8 cellular contexts compared by ENCODE assay signal in the genomic region with DNA sequence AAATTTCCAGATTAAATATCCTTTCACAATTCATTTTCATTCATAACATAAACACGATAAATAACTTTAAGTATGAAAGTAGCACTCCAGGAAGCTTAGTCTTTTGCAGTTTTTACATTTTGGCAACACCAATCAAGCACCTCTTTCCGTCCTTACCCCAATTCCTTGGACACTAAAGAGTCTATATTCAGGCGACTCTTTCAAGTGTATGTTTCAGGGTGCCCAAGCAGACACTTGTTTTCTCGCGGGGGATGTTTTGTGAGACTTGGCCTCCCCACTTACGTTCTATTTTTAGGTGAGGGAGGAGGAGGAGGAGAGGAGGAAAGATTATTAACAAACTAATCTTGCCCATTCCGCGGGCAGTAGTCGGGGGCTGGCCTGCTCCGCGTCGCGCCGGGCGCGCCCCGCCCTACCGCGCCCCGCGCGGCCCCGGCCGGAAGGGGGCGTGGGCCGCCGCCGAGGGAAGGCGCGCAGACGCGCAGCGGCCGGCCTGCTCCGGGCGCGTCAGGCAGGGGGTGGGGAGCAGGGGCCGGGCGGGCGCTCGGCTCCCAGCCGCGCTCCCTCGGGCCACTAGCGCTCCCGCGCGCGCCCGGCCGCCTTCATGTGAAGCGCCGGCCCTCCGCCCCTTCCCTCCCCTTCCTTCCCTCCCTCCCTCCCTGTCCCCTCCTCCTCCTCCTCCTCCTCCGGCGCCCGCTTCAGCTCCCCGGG. TPM values are rescaled to one million over a fixed set of nuclear protein-coding genes. Genes with fewer than 3 reads are reported as not detected.
DNase-seq lines count a peak whose midpoint lies in the region; ATAC-seq and TF ChIP-seq lines count a peak whose summit lies in the region.

A gene (plus strand): TSS at position 473 of the 708 bp plus-strand sequence. CDS start 337 bp downstream, outside the sequence.

- H3K4me1 ChIP-seq in left lung = peaks cover 0 to 41% of the 10 kb centered on the region in 2 donors

- no peaks in the 10 kb centered on the region for H3K36me3 ChIP-seq in left lung

- no peaks in the 10 kb centered on the region for H3K9me3 ChIP-seq in left lung

- peak; percentile 48 for DNase-seq in AG09309 (ENCODE audit: low read depth)
- peak; percentile 44 for DNase-seq in NCI-H345 treated with DMSO at 0.1 percent for 48 hours (lab: John Stamatoyannopoulos, UW; ENCODE audit: unreplicated experiment)
- peak; percentile 75 for DNase-seq in activated CD4-positive, alpha-beta T cell treated with anti-CD3 and anti-CD28 coated beads for 48 hours
- peak; percentile 80 for DNase-seq in dedifferentiated amniotic fluid mesenchymal stem cell (ENCODE audit: extremely low spot score)
- peak; percentile 91 to 98 for DNase-seq in left lung
- peak; percentile 23 for DNase-seq in stimulated activated CD4-positive, alpha-beta T cell treated with anti-CD3 and anti-CD28 coated beads, Interleukin-2, amount 100 ng/mL, for 4 hours (ENCODE audit: low read depth)

- H3K4me3 ChIP-seq in AG09309 (ENCODE audit: control insufficient read depth, low read depth, low read length) (peak within 1 kb of the TSS; percentile 87), left lung (peak within 1 kb of the TSS; percentile 83 to 86)

- H3K27me3 ChIP-seq in left lung = no peaks in the 10 kb centered on the region

- ATAC-seq in GM18867 (IDR thresholded peaks at IDR 0.05; ENCODE audit: unreplicated experiment) = peak; percentile 88
- ATAC-seq in HG03103 (IDR thresholded peaks at IDR 0.05; ENCODE audit: low read depth, unreplicated experiment) = peak; percentile 87
- ATAC-seq in left lung = peak; percentile 93

- H3K27ac ChIP-seq in left lung = peak within 1 kb of the TSS; percentile 98 to 99

- no peak for TF ChIP-seq CTCF in AG09309 (IDR thresholded peaks at IDR 0.05; ENCODE audit: control insufficient read depth, insufficient read depth, low read depth, low read length, missing control alignments)
- no peak for TF ChIP-seq CTCF in left lung (IDR thresholded peaks at IDR 0.05)

- intact Hi-C loops in left lung (cut with DNase I) = no loop called here

RNA-seq across cellular contexts. Expression of the gene that starts here (rescaled TPM):
- 100 to 1,000 TPM; 162 to 175 TPM for total RNA-seq in left lung

Comparison
In these comparisons a context has a peak if more than half of its experiments do, and no peak if none do; other contexts are left out.
1. Peak in every context shown above with its lines: DNase-seq, ATAC-seq, H3K4me3 ChIP-seq and H3K27ac ChIP-seq.
2. DNase-seq: peak in every context shown above with its lines; median percentile 94 in left lung; 80 in dedifferentiated amniotic fluid mesenchymal stem cell; 75 in activated CD4-positive, alpha-beta T cell treated with anti-CD3 and anti-CD28 coated beads for 48 hours; 48 in AG09309; 44 in NCI-H345 treated with DMSO at 0.1 percent for 48 hours; 23 in stimulated activated CD4-positive, alpha-beta T cell treated with anti-CD3 and anti-CD28 coated beads, Interleukin-2, amount 100 ng/mL, for 4 hours.